Comparison of ENCODE assay signal across 8 cellular contexts in the genomic region with DNA sequence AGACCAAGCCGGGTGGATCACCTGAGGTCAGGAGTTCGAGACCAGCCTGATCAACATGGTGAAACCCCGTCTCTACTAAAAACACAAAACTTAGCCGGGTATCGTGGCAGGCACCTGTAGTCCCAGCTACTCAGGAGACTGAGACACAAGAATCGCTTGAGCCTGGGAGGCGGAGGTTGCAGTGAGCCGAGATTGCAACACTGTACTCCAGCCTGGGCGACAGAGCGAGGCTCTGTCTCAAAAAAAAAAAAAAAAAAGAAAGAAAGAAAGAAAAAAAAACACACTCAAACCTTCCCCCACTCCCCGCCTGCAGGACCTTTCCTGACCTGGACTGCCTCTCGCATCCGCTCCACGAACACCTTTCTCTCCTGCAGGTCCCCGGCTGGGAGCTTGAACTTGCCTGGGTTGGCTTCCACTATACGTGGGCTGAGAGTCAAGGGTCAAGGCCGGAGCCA. TPM values are rescaled to one million over a fixed set of nuclear protein-coding genes. Genes with fewer than 3 reads are reported as not detected.
DNase-seq lines count a peak whose midpoint lies in the region; ATAC-seq, FAIRE-seq and TF ChIP-seq lines count a peak whose summit lies in the region.
"Not testable (repeated sequence)": the region's sequence is repeated elsewhere in the genome, so short reads cannot be mapped to it uniquely, and the experiment has no call there.

No MANE protein-coding gene starts in this region.

- in situ Hi-C loops in K562 (cut with MboI) = not testable (repeated sequence)

- not testable (repeated sequence) for TF ChIP-seq RAD21 in K562 (CRISPR knock-in tag; conservative IDR thresholded peaks at IDR 0.05 in 1 of 2, IDR thresholded peaks at IDR 0.05 in 1 of 2)

- WGBS in K562 (ENCODE audit: insufficient coverage, low coverage, missing lambda C conversion rate) = 20% methylated on average over 12 of the region's 17 CpGs
- 25 to 32% methylated on average over 17 of the region's 17 CpGs for WGBS in lower leg skin, 2 donors
- WGBS in thyroid gland, 2 donors = 19 to 26% methylated on average over 17 of the region's 17 CpGs

- H2AFZ ChIP-seq in K562 (ENCODE audit: low read depth, low read length) (peak overlapping the region; percentile 81), fibroblast of lung (ENCODE audit: low read length) (peak overlapping the region; percentile 66), parathyroid adenoma (peak overlapping the region; percentile 89)

- peak overlapping the region; percentile 94 for H3K4me3 ChIP-seq in CD8-positive, alpha-beta memory T cell (ENCODE audit: low read length)
- H3K4me3 ChIP-seq in LNCaP clone FGC (ENCODE audit: low read depth, low read length) (peak overlapping the region; percentile 84), WI38 (ENCODE audit: low read depth, low read length) (peak overlapping the region; percentile 81), K562 (peak overlapping the region; percentile 97), fibroblast of lung (replicated peaks in 1 of 4; ENCODE audit: control extremely low read depth in 1 of 4, insufficient read depth in 1 of 4, low read depth in 3 of 4, low read length in 4 of 4) (peak overlapping the region; percentile 75 to 100 (median 98)), lower leg skin (ENCODE audit: low read depth, poor library complexity, severe bottlenecking) (peak overlapping the region; percentile 76), parathyroid adenoma (ENCODE audit: low read depth, low read length) (peak overlapping the region; percentile 98), thyroid gland (replicated peaks in 1 of 3) (peak overlapping the region in 2 of 3 donors; percentile 54 to 79)

- H3K9me3 ChIP-seq in CD8-positive, alpha-beta memory T cell (ENCODE audit: low read length); K562 (replicated peaks; ENCODE audit: control insufficient read depth, insufficient read depth, low read depth, low read length); fibroblast of lung (ENCODE audit: control insufficient read depth, insufficient read depth, low read depth, low read length); parathyroid adenoma (ENCODE audit: control insufficient read depth, low read length); thyroid gland: not testable (repeated sequence)

- H3K4me1 ChIP-seq in CD8-positive, alpha-beta memory T cell (ENCODE audit: insufficient read depth, low read length) = peaks cover 12% of the 10 kb centered on the region
- peaks cover 5 to 61% of the 10 kb centered on the region in 2 experiments; a peak in 4 of 5 replicates for H3K4me1 ChIP-seq in K562 (replicated peaks in 1 of 2; ENCODE audit: control insufficient read depth in 2 of 2, insufficient read depth in 2 of 2, low read length in 2 of 2)
- H3K4me1 ChIP-seq in fibroblast of lung (ENCODE audit: control insufficient read depth, extremely low read depth, insufficient read depth, low read length); parathyroid adenoma; thyroid gland: not testable (repeated sequence)

- BruUV-seq in K562 (replicated peaks; lab: Mats Ljungman, UMichigan) = not testable (repeated sequence)

- not testable (repeated sequence) for ATAC-seq in K562

- peak overlapping the region in 7 of 8 donors; percentile 32 to 80 (median 78) for H3K27ac Mint-ChIP-seq in CD8-positive, alpha-beta memory T cell

- peak overlapping the region; percentile 91 for H3K27ac ChIP-seq in CD8-positive, alpha-beta memory T cell (ENCODE audit: low read depth, low read length)
- H3K27ac ChIP-seq in K562 (ENCODE audit: extremely low read depth, low read depth, low read length) = peak overlapping the region; percentile 84; the same call in 2 of the 3 replicates
- H3K27ac ChIP-seq in fibroblast of lung (ENCODE audit: insufficient read depth, low read length) = peak overlapping the region; percentile 99
- not testable (repeated sequence) for H3K27ac ChIP-seq in parathyroid adenoma
- H3K27ac ChIP-seq in thyroid gland = peak overlapping the region in 2 of 3 donors; percentile 98 to 99

- CTCF ChIA-PET in CD8-positive, alpha-beta memory T cell (lab: Charles Lee) = interaction anchor here (0.9 to 2.3 kb wide), 11 partner anchors 14 to 172 kb away, joined by 3 to 8 read pairs (median 3); partner anchors contain the start of gene NACC1
- CTCF ChIA-PET in K562 (lab: Yijun Ruan, JAX; ENCODE audit: low intra/inter-chr PET ratio) = not testable (repeated sequence)

- H3K4me2 ChIP-seq in K562 (ENCODE audit: insufficient read depth, low read length) (peak overlapping the region; percentile 87), fibroblast of lung (ENCODE audit: extremely low read depth, insufficient read depth, low read length) (peak overlapping the region; percentile 92), parathyroid adenoma (ENCODE audit: low read length) (peak overlapping the region; percentile 86)

- peaks cover 12% of the 10 kb centered on the region for H4K20me1 ChIP-seq in K562 (replicated peaks; ENCODE audit: control insufficient read depth, insufficient read depth, low read length)
- H4K20me1 ChIP-seq in fibroblast of lung (ENCODE audit: control insufficient read depth, extremely low read depth, insufficient read depth, low read length) = not testable (repeated sequence)

- not testable (repeated sequence) for TF ChIP-seq POLR2A in K562 (conservative IDR thresholded peaks at IDR 0.05); lower leg skin (IDR thresholded peaks at IDR 0.05); thyroid gland (IDR thresholded peaks at IDR 0.05)

- intact Hi-C loops in K562 (cut with micrococcal nuclease); lower leg skin (cut with DNase I; ENCODE audit: low total_unique reads): not testable (repeated sequence)
- intact Hi-C loops in thyroid gland (cut with DNase I) = loop anchor here (5.0 kb wide), 1 partner anchor 37 kb away; no protein-coding TSS in a partner anchor

- not testable (repeated sequence) for TF ChIP-seq CTCF in LNCaP clone FGC (IDR thresholded peaks at IDR 0.05; ENCODE audit: control insufficient read depth, extremely low read depth, insufficient read depth); WI38 (IDR thresholded peaks at IDR 0.05; ENCODE audit: low read depth, low read length); K562 (IDR thresholded peaks at IDR 0.05 in 2 of 3, conservative IDR thresholded peaks at IDR 0.05 in 1 of 3; ENCODE audit: insufficient read depth in 2 of 3, low read depth in 1 of 3, low read length in 3 of 3); fibroblast of lung (conservative IDR thresholded peaks at IDR 0.05 in 1 of 2, IDR thresholded peaks at IDR 0.05 in 1 of 2; ENCODE audit: low read depth in 1 of 2, low read length in 2 of 2); lower leg skin (IDR thresholded peaks at IDR 0.05); parathyroid adenoma (IDR thresholded peaks at IDR 0.05); thyroid gland (IDR thresholded peaks at IDR 0.05)

- H3K4me3 Mint-ChIP-seq in CD8-positive, alpha-beta memory T cell = peak overlapping the region; percentile 83 to 100 (median 94)

- FAIRE-seq in K562 (lab: Jason Lieb, UNC) = not testable (repeated sequence)

- H3K9ac ChIP-seq in K562 (ENCODE audit: insufficient read depth in 1 of 2, low read depth in 2 of 2, low read length in 2 of 2) = peak overlapping the region; percentile 91 to 96
- H3K9ac ChIP-seq in fibroblast of lung (ENCODE audit: insufficient read depth, low read length) = peak overlapping the region; percentile 97
- not testable (repeated sequence) for H3K9ac ChIP-seq in parathyroid adenoma

- peaks cover 3 to 41% (median 4%) of the 10 kb centered on the region in 3 donors for H3K36me3 Mint-ChIP-seq in CD8-positive, alpha-beta memory T cell

- not testable (repeated sequence) for TF ChIP-seq EP300 in K562 (IDR thresholded peaks at IDR 0.05; ENCODE audit: low read length)

- H3K9me3 Mint-ChIP-seq in CD8-positive, alpha-beta memory T cell = not testable (repeated sequence)

- H3K36me3 ChIP-seq in CD8-positive, alpha-beta memory T cell (ENCODE audit: insufficient read depth, low read length); fibroblast of lung (ENCODE audit: control insufficient read depth, insufficient read depth, low read length); parathyroid adenoma (ENCODE audit: control insufficient read depth, insufficient read depth, low read length): not testable (repeated sequence)
- H3K36me3 ChIP-seq in K562 (ENCODE audit: control insufficient read depth, insufficient read depth, low read length) (peaks cover 19% of the 10 kb centered on the region; the same call in 1 of the 3 replicates), thyroid gland (peaks cover 10 to 23% of the 10 kb centered on the region in 2 donors)

- POLR2A ChIA-PET in CD8-positive, alpha-beta memory T cell (lab: Charles Lee) = interaction anchor here (1.1 to 2.2 kb wide), 3 partner anchors 18 to 40 kb away, joined by 8 to 13 read pairs (median 9); partner anchors contain the start of gene NACC1
- POLR2A ChIA-PET in K562 (lab: Yijun Ruan, JAX) = interaction anchor here (0.5 to 2.1 kb wide), 11 partner anchors 11 to 1541 kb away, joined by 3 to 17 read pairs (median 4); partner anchors contain the start of gene NACC1

- H3K79me2 ChIP-seq in K562 (ENCODE audit: control insufficient read depth, insufficient read depth, low read length) (peaks cover 48% of the 10 kb centered on the region), fibroblast of lung (ENCODE audit: control insufficient read depth, insufficient read depth, low read length) (peaks cover 39% of the 10 kb centered on the region), parathyroid adenoma (peaks cover 13% of the 10 kb centered on the region)

- peaks cover 22 to 36% (median 28%) of the 10 kb centered on the region in 3 donors for H3K4me1 Mint-ChIP-seq in CD8-positive, alpha-beta memory T cell

- not testable (repeated sequence) for H3K27me3 ChIP-seq in CD8-positive, alpha-beta memory T cell (ENCODE audit: insufficient read depth, low read length, poor library complexity, severe bottlenecking); K562 (ENCODE audit: control insufficient read depth in 2 of 2, insufficient read depth in 2 of 2, low read length in 2 of 2); fibroblast of lung (ENCODE audit: control insufficient read depth, insufficient read depth, low read length); parathyroid adenoma (ENCODE audit: control insufficient read depth, insufficient read depth, low read length); thyroid gland

- not testable (repeated sequence) for H3K9me1 ChIP-seq in K562 (ENCODE audit: control insufficient read depth, insufficient read depth, low read length)

- peaks cover 0 to 13% of the 10 kb centered on the region in 2 donors for H3K27me3 Mint-ChIP-seq in CD8-positive, alpha-beta memory T cell

- DNase-seq in CD8-positive, alpha-beta memory T cell; LNCaP clone FGC (ENCODE audit: low read depth); K562 (ENCODE audit: extremely low read depth in 1 of 4, low spot score in 3 of 4); fibroblast of lung (ENCODE audit: low read depth in 2 of 2); lower leg skin (ENCODE audit: low spot score in 2 of 2): not testable (repeated sequence)
- DNase-seq in thyroid gland = peak; percentile 30 to 49

RNA-seq across cellular contexts. Expression of gene STX10, which starts 1.0 kb away (rescaled TPM):
- total RNA-seq in CD8-positive, alpha-beta memory T cell = 10 to 100 TPM; 60.9 to 63.7 TPM
- 58.7 TPM for polyA plus RNA-seq in CD8-positive, alpha-beta memory T cell
- total RNA-seq in K562 (2011; cell fraction: chromatin; rRNA removed; ENCODE audit: low replicate concordance) = 25.6 and 67.7 TPM in 2 replicates
- total RNA-seq in K562 (2011; cell fraction: nucleolus; rRNA removed) = 56.9 and 60.3 TPM in 2 replicates
- 42.4 and 42.7 TPM in 2 replicates for total RNA-seq in K562 (2011; cell fraction: nucleoplasm; rRNA removed)
- total RNA-seq in K562 (2014; rRNA removed) = 57.8 and 59.2 TPM in 2 replicates
- total RNA-seq in K562 (2014; rRNA removed; fragmentation: Illumina TruSeq; extraction: Trizol) = 12.6 and 19.0 TPM in 2 replicates
- 31.0 and 33.9 TPM in 2 replicates for total RNA-seq in K562 (2015; rRNA removed; fragmentation: Illumina TruSeq; extraction: Trizol)
- total RNA-seq in K562 (2021) = 39.6 and 41.6 TPM in 2 replicates
- polyA plus RNA-seq in K562 (2011; rRNA removed) = 46.6 and 77.4 TPM in 2 replicates
- 62.2 and 72.6 TPM in 2 replicates for polyA plus RNA-seq in K562 (2011; cell fraction: cytosol; rRNA removed)
- polyA plus RNA-seq in K562 (2011; cell fraction: nucleus; rRNA removed) = 159 and 172 TPM in 2 replicates
- 46.6 and 75.7 TPM in 2 replicates for polyA plus RNA-seq in K562 (2012)
- 30.3 and 35.2 TPM in 2 replicates for polyA plus RNA-seq in K562 (2014; fragmentation: Illumina TruSeq; extraction: Trizol)
- polyA plus RNA-seq in K562 (2014; fragmentation: Nextera tagmentation; extraction: Ambion mirVana) = 1 to 10 TPM in 1 of 2 experiments, under 1 TPM in 1; 0.51 to 1.7 TPM
- polyA plus RNA-seq in K562 (2014; rRNA removed) = 66.3 and 78.0 TPM in 2 replicates
- polyA minus RNA-seq in K562 (2011; rRNA and poly(A)+ RNA removed) = 12.8 and 14.0 TPM in 2 replicates
- 14.0 and 15.9 TPM in 2 replicates for polyA minus RNA-seq in K562 (2011; cell fraction: cytosol; rRNA and poly(A)+ RNA removed)
- polyA minus RNA-seq in K562 (2011; cell fraction: nucleus; rRNA and poly(A)+ RNA removed) = 10.5 and 19.3 TPM in 2 replicates
- 69.2 and 78.1 TPM in 2 replicates for total RNA-seq in fibroblast of lung
- 48.9 and 54.3 TPM in 2 replicates for polyA plus RNA-seq in fibroblast of lung
- 61.8 and 73.6 TPM in 2 replicates for polyA plus RNA-seq in fibroblast of lung (2012)
- 68.6 and 178 TPM in 2 replicates for polyA minus RNA-seq in fibroblast of lung (ENCODE audit: low replicate concordance)
- total RNA-seq in lower leg skin = 100 to 1,000 TPM in 1 of 4 donors, 10 to 100 TPM in 3; 67.8 to 110 (median 78.0) TPM
- 10 to 100 TPM; 39.2 to 91.9 (median 56.5) TPM for total RNA-seq in thyroid gland

RNA-seq across cellular contexts. Expression of gene IER2, which starts 1.0 kb away (rescaled TPM):
- total RNA-seq in CD8-positive, alpha-beta memory T cell = 100 to 1,000 TPM; 102 to 111 TPM
- polyA plus RNA-seq in CD8-positive, alpha-beta memory T cell = 277 TPM
- 67.1 and 140 TPM in 2 replicates for total RNA-seq in K562 (2011; cell fraction: chromatin; rRNA removed; ENCODE audit: low replicate concordance)
- total RNA-seq in K562 (2011; cell fraction: nucleolus; rRNA removed) = 139 and 159 TPM in 2 replicates
- total RNA-seq in K562 (2011; cell fraction: nucleoplasm; rRNA removed) = 90.2 and 96.9 TPM in 2 replicates
- total RNA-seq in K562 (2014; rRNA removed) (84.5 and 134 TPM in 2 replicates), K562 (2014; rRNA removed; fragmentation: Illumina TruSeq; extraction: Trizol) (23.6 and 24.4 TPM in 2 replicates), K562 (2015; rRNA removed; fragmentation: Illumina TruSeq; extraction: Trizol) (14.8 and 17.4 TPM in 2 replicates), K562 (2021) (205 and 214 TPM in 2 replicates), fibroblast of lung (21.1 and 26.4 TPM in 2 replicates), lower leg skin (100 to 1,000 TPM; 118 to 146 (median 130) TPM), thyroid gland (100 to 1,000 TPM in 1 of 4 donors, 10 to 100 TPM in 3; 55.0 to 139 (median 65.9) TPM)
- polyA plus RNA-seq in K562 (2011; rRNA removed) (23.7 and 32.9 TPM in 2 replicates), K562 (2014; fragmentation: Illumina TruSeq; extraction: Trizol) (35.5 and 67.9 TPM in 2 replicates), K562 (2014; fragmentation: Nextera tagmentation; extraction: Ambion mirVana) (1 to 10 TPM; 4.5 to 5.1 TPM), K562 (2014; rRNA removed) (127 and 140 TPM in 2 replicates), fibroblast of lung (16.5 and 99.6 TPM in 2 replicates)
- 37.6 and 91.2 TPM in 2 replicates for polyA plus RNA-seq in K562 (2011; cell fraction: cytosol; rRNA removed)
- polyA plus RNA-seq in K562 (2011; cell fraction: nucleus; rRNA removed) = 112 and 193 TPM in 2 replicates
- 158 and 169 TPM in 2 replicates for polyA plus RNA-seq in K562 (2012)
- 8.8 and 9.1 TPM in 2 replicates for polyA minus RNA-seq in K562 (2011; rRNA and poly(A)+ RNA removed)
- 38.4 and 48.8 TPM in 2 replicates for polyA minus RNA-seq in K562 (2011; cell fraction: cytosol; rRNA and poly(A)+ RNA removed)
- 39.2 and 41.5 TPM in 2 replicates for polyA minus RNA-seq in K562 (2011; cell fraction: nucleus; rRNA and poly(A)+ RNA removed)
- 30.8 and 154 TPM in 2 replicates for polyA plus RNA-seq in fibroblast of lung (2012)
- polyA minus RNA-seq in fibroblast of lung (ENCODE audit: low replicate concordance) = 9.2 and 22.2 TPM in 2 replicates

RNA-seq across cellular contexts. Expression of gene NACC1, which starts 31.1 kb away (rescaled TPM):
- 100 to 1,000 TPM in 1 of 2 experiments, 10 to 100 TPM in 1; 89.9 to 111 TPM for total RNA-seq in CD8-positive, alpha-beta memory T cell
- 3.9 TPM for polyA plus RNA-seq in CD8-positive, alpha-beta memory T cell
- 31.6 and 133 TPM in 2 replicates for total RNA-seq in K562 (2011; cell fraction: chromatin; rRNA removed; ENCODE audit: low replicate concordance)
- 77.5 and 89.6 TPM in 2 replicates for total RNA-seq in K562 (2011; cell fraction: nucleolus; rRNA removed)
- 35.3 and 45.1 TPM in 2 replicates for total RNA-seq in K562 (2011; cell fraction: nucleoplasm; rRNA removed)
- total RNA-seq in K562 (2014; rRNA removed) (62.4 and 85.7 TPM in 2 replicates), K562 (2014; rRNA removed; fragmentation: Illumina TruSeq; extraction: Trizol) (9.1 and 9.5 TPM in 2 replicates), K562 (2015; rRNA removed; fragmentation: Illumina TruSeq; extraction: Trizol) (40.2 and 46.8 TPM in 2 replicates), K562 (2021) (93.0 and 96.6 TPM in 2 replicates), fibroblast of lung (24.7 and 31.9 TPM in 2 replicates), lower leg skin (10 to 100 TPM; 21.4 to 46.1 (median 39.8) TPM), thyroid gland (10 to 100 TPM; 16.9 to 67.7 (median 43.0) TPM)
- polyA plus RNA-seq in K562 (2011; rRNA removed) (25.8 and 49.0 TPM in 2 replicates), K562 (2014; fragmentation: Illumina TruSeq; extraction: Trizol) (23.2 and 90.7 TPM in 2 replicates), K562 (2014; fragmentation: Nextera tagmentation; extraction: Ambion mirVana) (under 1 TPM; 0.04 to 0.17 TPM), K562 (2014; rRNA removed) (46.1 and 68.1 TPM in 2 replicates), fibroblast of lung (33.5 and 64.7 TPM in 2 replicates)
- 59.4 and 222 TPM in 2 replicates for polyA plus RNA-seq in K562 (2011; cell fraction: cytosol; rRNA removed)
- 52.2 and 123 TPM in 2 replicates for polyA plus RNA-seq in K562 (2011; cell fraction: nucleus; rRNA removed)
- polyA plus RNA-seq in K562 (2012) = 35.2 and 37.0 TPM in 2 replicates
- 17.9 and 39.8 TPM in 2 replicates for polyA minus RNA-seq in K562 (2011; rRNA and poly(A)+ RNA removed)
- 67.5 and 79.0 TPM in 2 replicates for polyA minus RNA-seq in K562 (2011; cell fraction: cytosol; rRNA and poly(A)+ RNA removed)
- 16.6 and 18.0 TPM in 2 replicates for polyA minus RNA-seq in K562 (2011; cell fraction: nucleus; rRNA and poly(A)+ RNA removed)
- polyA plus RNA-seq in fibroblast of lung (2012) = 38.6 and 61.6 TPM in 2 replicates
- polyA minus RNA-seq in fibroblast of lung (ENCODE audit: low replicate concordance) = 78.1 and 116 TPM in 2 replicates

RNA-seq across cellular contexts. Expression of gene TRMT1, which starts 32.7 kb away (rescaled TPM):
- total RNA-seq in CD8-positive, alpha-beta memory T cell = 100 to 1,000 TPM; 138 TPM
- polyA plus RNA-seq in CD8-positive, alpha-beta memory T cell = 18.2 TPM
- 73.3 and 179 TPM in 2 replicates for total RNA-seq in K562 (2011; cell fraction: chromatin; rRNA removed; ENCODE audit: low replicate concordance)
- 168 and 175 TPM in 2 replicates for total RNA-seq in K562 (2011; cell fraction: nucleolus; rRNA removed)
- 79.0 and 80.0 TPM in 2 replicates for total RNA-seq in K562 (2011; cell fraction: nucleoplasm; rRNA removed)
- total RNA-seq in K562 (2014; rRNA removed) (89.1 and 113 TPM in 2 replicates), K562 (2014; rRNA removed; fragmentation: Illumina TruSeq; extraction: Trizol) (25.8 and 42.9 TPM in 2 replicates), K562 (2015; rRNA removed; fragmentation: Illumina TruSeq; extraction: Trizol) (54.3 and 60.2 TPM in 2 replicates), K562 (2021) (118 TPM in 2 replicates), fibroblast of lung (20.3 and 21.8 TPM in 2 replicates), lower leg skin (10 to 100 TPM; 17.7 to 60.4 (median 32.7) TPM), thyroid gland (10 to 100 TPM; 23.9 to 31.3 (median 29.1) TPM)
- polyA plus RNA-seq in K562 (2011; rRNA removed) (44.1 and 53.3 TPM in 2 replicates), K562 (2014; fragmentation: Illumina TruSeq; extraction: Trizol) (84.8 and 96.2 TPM in 2 replicates), K562 (2014; fragmentation: Nextera tagmentation; extraction: Ambion mirVana) (10 to 100 TPM in 1 of 2 experiments, 1 to 10 TPM in 1; 5.8 to 10.9 TPM), K562 (2014; rRNA removed) (155 and 158 TPM in 2 replicates), fibroblast of lung (12.2 and 17.9 TPM in 2 replicates)
- polyA plus RNA-seq in K562 (2011; cell fraction: cytosol; rRNA removed) = 39.2 and 80.0 TPM in 2 replicates
- 282 and 531 TPM in 2 replicates for polyA plus RNA-seq in K562 (2011; cell fraction: nucleus; rRNA removed)
- polyA plus RNA-seq in K562 (2012) = 59.6 and 77.8 TPM in 2 replicates
- 23.7 and 27.9 TPM in 2 replicates for polyA minus RNA-seq in K562 (2011; rRNA and poly(A)+ RNA removed)
- polyA minus RNA-seq in K562 (2011; cell fraction: cytosol; rRNA and poly(A)+ RNA removed) = 49.3 and 51.7 TPM in 2 replicates
- polyA minus RNA-seq in K562 (2011; cell fraction: nucleus; rRNA and poly(A)+ RNA removed) = 50.5 and 77.3 TPM in 2 replicates
- 12.4 and 24.1 TPM in 2 replicates for polyA plus RNA-seq in fibroblast of lung (2012)
- 24.9 and 36.2 TPM in 2 replicates for polyA minus RNA-seq in fibroblast of lung (ENCODE audit: low replicate concordance)

RNA-seq across cellular contexts. Expression of gene LYL1, which starts 46.5 kb away (rescaled TPM):
- 1 to 10 TPM; 2.3 to 2.5 TPM for total RNA-seq in CD8-positive, alpha-beta memory T cell
- polyA plus RNA-seq in CD8-positive, alpha-beta memory T cell = 4.1 TPM
- total RNA-seq in K562 (2011; cell fraction: chromatin; rRNA removed; ENCODE audit: low replicate concordance) = 54.5 and 112 TPM in 2 replicates
- 105 and 123 TPM in 2 replicates for total RNA-seq in K562 (2011; cell fraction: nucleolus; rRNA removed)
- 74.6 and 89.7 TPM in 2 replicates for total RNA-seq in K562 (2011; cell fraction: nucleoplasm; rRNA removed)
- total RNA-seq in K562 (2014; rRNA removed) (266 and 312 TPM in 2 replicates), K562 (2014; rRNA removed; fragmentation: Illumina TruSeq; extraction: Trizol) (13.2 and 17.7 TPM in 2 replicates), K562 (2015; rRNA removed; fragmentation: Illumina TruSeq; extraction: Trizol) (89.9 and 108 TPM in 2 replicates), K562 (2021) (216 and 218 TPM in 2 replicates), fibroblast of lung (under 0.01 and 1.2 TPM in 2 replicates), lower leg skin (1 to 10 TPM; 4.9 to 8.3 (median 7.0) TPM), thyroid gland (10 to 100 TPM in 1 of 4 donors, 1 to 10 TPM in 3; 4.2 to 10.9 (median 7.7) TPM)
- polyA plus RNA-seq in K562 (2011; rRNA removed) (34.0 and 47.0 TPM in 2 replicates), K562 (2014; fragmentation: Illumina TruSeq; extraction: Trizol) (17.8 and 71.5 TPM in 2 replicates), K562 (2014; fragmentation: Nextera tagmentation; extraction: Ambion mirVana) (1 to 10 TPM; 1.3 to 1.6 TPM), K562 (2014; rRNA removed) (165 and 175 TPM in 2 replicates), fibroblast of lung (0.26 and 0.30 TPM in 2 replicates)
- 73.1 and 246 TPM in 2 replicates for polyA plus RNA-seq in K562 (2011; cell fraction: cytosol; rRNA removed)
- polyA plus RNA-seq in K562 (2011; cell fraction: nucleus; rRNA removed) = 76.6 and 132 TPM in 2 replicates
- 144 and 229 TPM in 2 replicates for polyA plus RNA-seq in K562 (2012)
- polyA minus RNA-seq in K562 (2011; rRNA and poly(A)+ RNA removed) = 12.7 and 14.2 TPM in 2 replicates
- polyA minus RNA-seq in K562 (2011; cell fraction: cytosol; rRNA and poly(A)+ RNA removed) = 46.0 and 79.3 TPM in 2 replicates
- polyA minus RNA-seq in K562 (2011; cell fraction: nucleus; rRNA and poly(A)+ RNA removed) = 37.4 and 52.3 TPM in 2 replicates
- polyA plus RNA-seq in fibroblast of lung (2012) = 0.50 and 0.96 TPM in 2 replicates
- 0.22 TPM in 1 of 2 replicates, not detected in the other for polyA minus RNA-seq in fibroblast of lung (ENCODE audit: low replicate concordance)
